ENCODE assay signal across 14 cellular contexts in genomic region chr15:42215854-42216829, GRCh38. TPM values are rescaled to one million over a fixed set of nuclear protein-coding genes. Genes with fewer than 3 reads are reported as not detected.
DNase-seq lines count a peak whose midpoint lies in the region; ATAC-seq and TF ChIP-seq lines count a peak whose summit lies in the region.
"Had no signal": no experiment of that assay in that cellular context is flagged by ENCODE, and none has a peak within 500 bp of the region (broad histone marks: within the 10 kb centered on the region; RNA-seq: fewer than 3 reads in every experiment).

No MANE protein-coding gene starts in this region.

- no peaks in the 10 kb centered on the region for H3K9me3 ChIP-seq in left ventricle myocardium inferior (replicated peaks)
- H3K9me3 ChIP-seq: sigmoid colon had no signal

- H3K4me1 ChIP-seq in left ventricle myocardium inferior: peaks cover 7% of the 10 kb centered on the region
- H3K4me1 ChIP-seq: sigmoid colon had no signal

- peak; percentile 44 for TF ChIP-seq CTCF in left ventricle myocardium inferior (IDR thresholded peaks at IDR 0.05; ENCODE audit: borderline replicate concordance)

- no peaks in the 10 kb centered on the region for H3K9me3 Mint-ChIP-seq in stimulated activated naive CD8-positive, alpha-beta T cell treated with anti-CD3 and anti-CD28 coated beads, Interleukin-15, amount 100 ng/mL, for 72 hours
- H3K9me3 Mint-ChIP-seq: activated naive CD8-positive, alpha-beta T cell treated with anti-CD3 and anti-CD28 coated beads, Interleukin-2, amount 10 ng/mL, durations not matched to agents 7 days and 5 days; CD8-positive, alpha-beta memory T cell had no signal

- peak; percentile 60 for ATAC-seq in stimulated activated naive CD8-positive, alpha-beta T cell treated with anti-CD3 and anti-CD28 coated beads, Interleukin-15, amount 100 ng/mL, for 72 hours
- no peak for ATAC-seq in HG02623 (IDR thresholded peaks at IDR 0.05; ENCODE audit: unreplicated experiment)
- ATAC-seq: Panc1 had no signal

- H3K27me3 ChIP-seq in left ventricle myocardium inferior (ENCODE audit: low read depth): no peaks in the 10 kb centered on the region
- H3K27me3 ChIP-seq: sigmoid colon had no signal

- no peak overlapping the region for H3K4me3 ChIP-seq in left ventricle myocardium inferior
- H3K4me3 ChIP-seq: sigmoid colon had no signal

- peaks cover 17% of the 10 kb centered on the region for H3K4me1 Mint-ChIP-seq in stimulated activated naive CD8-positive, alpha-beta T cell treated with anti-CD3 and anti-CD28 coated beads, Interleukin-15, amount 100 ng/mL, for 72 hours
- H3K4me1 Mint-ChIP-seq: activated naive CD8-positive, alpha-beta T cell treated with anti-CD3 and anti-CD28 coated beads, Interleukin-2, amount 10 ng/mL, durations not matched to agents 7 days and 5 days had no signal

- H3K4me3 Mint-ChIP-seq in stimulated activated naive CD8-positive, alpha-beta T cell treated with anti-CD3 and anti-CD28 coated beads, Interleukin-15, amount 100 ng/mL, for 72 hours: no peak overlapping the region
- H3K4me3 Mint-ChIP-seq: activated naive CD8-positive, alpha-beta T cell treated with anti-CD3 and anti-CD28 coated beads, Interleukin-2, amount 10 ng/mL, durations not matched to agents 7 days and 5 days; CD8-positive, alpha-beta memory T cell had no signal

- intact Hi-C loops in left ventricle myocardium inferior (cut with micrococcal nuclease): no loop called here
- intact Hi-C loops in cardiac septum (cut with DNase I): no loop called here

- no peak overlapping the region for H3K27ac Mint-ChIP-seq in stimulated activated naive CD8-positive, alpha-beta T cell treated with anti-CD3 and anti-CD28 coated beads, Interleukin-15, amount 100 ng/mL, for 72 hours
- H3K27ac Mint-ChIP-seq: activated naive CD8-positive, alpha-beta T cell treated with anti-CD3 and anti-CD28 coated beads, Interleukin-2, amount 10 ng/mL, durations not matched to agents 7 days and 5 days had no signal

- peak overlapping the region; percentile 36 for H3K27ac ChIP-seq in left ventricle myocardium inferior (replicated peaks)
- H3K27ac ChIP-seq: sigmoid colon had no signal

- H3K36me3 ChIP-seq in left ventricle myocardium inferior: peaks cover 70% of the 10 kb centered on the region

- no peak for DNase-seq in left ventricle myocardium inferior
- DNase-seq in cardiac septum (ENCODE audit: low spot score): no peak
- DNase-seq in NCI-H82 (lab: John Stamatoyannopoulos, UW): peak; percentile 60
- peak; percentile 31 for DNase-seq in cerebellar cortex (ENCODE audit: low spot score)
- DNase-seq in stimulated activated naive CD8-positive, alpha-beta T cell treated with anti-CD3 and anti-CD28 coated beads, Interleukin-15, amount 100 ng/mL, for 72 hours: no peak
- no peak for DNase-seq in DMS79 (lab: John Stamatoyannopoulos, UW)
- DNase-seq in central memory CD4-positive, alpha-beta T cell: no peak
- DNase-seq: activated CD4-positive, CD25-positive, alpha-beta regulatory T cell treated with anti-CD3 and anti-CD28 coated beads, Interleukin-2, amount 50 U/mL, for 72 hours; activated naive CD8-positive, alpha-beta T cell treated with anti-CD3 and anti-CD28 coated beads, Interleukin-2, amount 10 ng/mL, durations not matched to agents 7 days and 5 days; CD8-positive, alpha-beta memory T cell; NCI-H1092; sigmoid colon had no signal

- H3K27me3 Mint-ChIP-seq in stimulated activated naive CD8-positive, alpha-beta T cell treated with anti-CD3 and anti-CD28 coated beads, Interleukin-15, amount 100 ng/mL, for 72 hours: no peaks in the 10 kb centered on the region
- H3K27me3 Mint-ChIP-seq: activated naive CD8-positive, alpha-beta T cell treated with anti-CD3 and anti-CD28 coated beads, Interleukin-2, amount 10 ng/mL, durations not matched to agents 7 days and 5 days; CD8-positive, alpha-beta memory T cell had no signal

RNA-seq across cellular contexts. Expression of gene VPS39, which starts 8.0 kb away (rescaled TPM):
- total RNA-seq in left ventricle myocardium inferior: 49.2 TPM
- 49.3 TPM for total RNA-seq in cardiac septum

RNA-seq across cellular contexts. Expression of gene GANC, which starts 56.9 kb away (rescaled TPM):
- total RNA-seq in left ventricle myocardium inferior: 14.5 TPM
- 20.3 TPM for total RNA-seq in cardiac septum

RNA-seq across cellular contexts. Expression of gene TMEM87A, which starts 57.1 kb away (rescaled TPM):
- total RNA-seq in left ventricle myocardium inferior: 16.4 TPM
- 21.0 TPM for total RNA-seq in cardiac septum

RNA-seq across cellular contexts. Expression of gene PLA2G4F, which starts 59.7 kb away (rescaled TPM):
- 2.1 TPM for total RNA-seq in left ventricle myocardium inferior
- 0.48 TPM for total RNA-seq in cardiac septum
- total RNA-seq: activated naive CD8-positive, alpha-beta T cell treated with anti-CD3 and anti-CD28 coated beads, Interleukin-2, amount 10 ng/mL, durations not matched to agents 7 days and 5 days; CD8-positive, alpha-beta memory T cell had no signal

Comparison
In these comparisons a context has a peak if more than half of its experiments do, and no peak if none do; other contexts are left out.
1. DNase-seq: peak in NCI-H82 (single experiment) and cerebellar cortex (single experiment); none in left ventricle myocardium inferior (single experiment), cardiac septum (single experiment), stimulated activated naive CD8-positive, alpha-beta T cell treated with anti-CD3 and anti-CD28 coated beads, Interleukin-15, amount 100 ng/mL, for 72 hours (0 of 2), DMS79 (single experiment) and central memory CD4-positive, alpha-beta T cell (single experiment).